13 cellular contexts compared by ENCODE assay signal in the genomic region with DNA sequence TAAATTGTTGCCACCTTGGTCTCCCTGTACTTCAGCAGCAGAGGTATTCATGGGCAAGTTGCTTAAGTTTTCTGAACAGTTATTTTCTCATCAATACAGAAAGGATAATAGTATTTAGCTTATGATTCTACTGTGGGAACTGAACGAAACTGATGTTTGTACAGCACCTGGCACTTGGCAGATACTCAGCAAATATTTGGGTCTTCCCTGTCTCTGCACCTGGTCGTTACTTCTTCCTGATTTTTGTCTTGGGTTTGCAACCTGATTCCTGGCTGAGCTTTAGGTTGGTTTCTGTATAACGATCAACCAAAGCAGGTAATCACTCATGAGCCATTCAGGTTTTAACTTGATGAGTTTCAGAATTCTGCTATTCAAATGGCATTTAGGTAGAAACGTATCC.
DNase-seq lines count a peak whose midpoint lies in the region; ATAC-seq and TF ChIP-seq lines count a peak whose summit lies in the region.
"Had no signal": no experiment of that assay in that cellular context is flagged by ENCODE, and none has a peak within 500 bp of the region (broad histone marks: within the 10 kb centered on the region; RNA-seq: fewer than 3 reads in every experiment).

No MANE protein-coding gene starts in this region.

- H3K4me1 ChIP-seq in mucosa of descending colon (ENCODE audit: low read depth) = no peaks in the 10 kb centered on the region
- H3K4me1 ChIP-seq: thyroid gland had no signal

- no peak for TF ChIP-seq CTCF in mucosa of descending colon (IDR thresholded peaks at IDR 0.05)

- no peak overlapping the region for H3K4me3 ChIP-seq in mucosa of descending colon
- H3K4me3 ChIP-seq: lung, thyroid gland had no signal

- H3K9me3 ChIP-seq in mucosa of descending colon = peaks cover 15% of the 10 kb centered on the region
- H3K9me3 ChIP-seq: thyroid gland had no signal

- ATAC-seq in GM18907 (IDR thresholded peaks at IDR 0.05; ENCODE audit: unreplicated experiment) = peak; percentile 21
- peak; percentile 24 for ATAC-seq in GM21529 (IDR thresholded peaks at IDR 0.05; ENCODE audit: unreplicated experiment)
- peak; percentile 10 for ATAC-seq in HG03108 (IDR thresholded peaks at IDR 0.05; ENCODE audit: unreplicated experiment)
- no peak for ATAC-seq in mucosa of descending colon
- no peak for ATAC-seq in activated CD4-positive, CD25-positive, alpha-beta regulatory T cell treated with anti-CD3 and anti-CD28 coated beads, Interleukin-2, amount 50 U/mL, for 24 hours
- ATAC-seq: activated naive CD8-positive, alpha-beta T cell treated with anti-CD3 and anti-CD28 coated beads, Interleukin-2, amount 50 U/mL, for 24 hours had no signal

- intact Hi-C loops in posterior vena cava (cut with DNase I) (no loop called here), mucosa of descending colon (cut with DNase I, micrococcal nuclease) (no loop called here)

- H3K36me3 ChIP-seq in mucosa of descending colon (ENCODE audit: low read depth) = no peaks in the 10 kb centered on the region
- H3K36me3 ChIP-seq: thyroid gland had no signal

- DNase-seq in NCI-H748 treated with DMSO at 0.1 percent for 48 hours (lab: John Stamatoyannopoulos, UW) (peak; percentile 6), posterior vena cava (ENCODE audit: low spot score) (no peak), mucosa of descending colon (no peak), cerebellar nuclear complex (lab: John Stamatoyannopoulos, UW) (no peak)
- DNase-seq: activated naive CD8-positive, alpha-beta T cell treated with anti-CD3 and anti-CD28 coated beads, Interleukin-2, amount 50 U/mL, for 24 hours; GF-D8; occipital lobe; thyroid gland had no signal

Comparison
In these comparisons a context has a peak if more than half of its experiments do, and no peak if none do; other contexts are left out.
1. ATAC-seq: peak in GM18907 (single experiment), GM21529 (single experiment) and HG03108 (single experiment); none in mucosa of descending colon (single experiment) and activated CD4-positive, CD25-positive, alpha-beta regulatory T cell treated with anti-CD3 and anti-CD28 coated beads, Interleukin-2, amount 50 U/mL, for 24 hours (0 of 2).